In genomic region chr5:118937393-118938061, GRCh38 we compare ENCODE assay signal across 1 cellular context.
TF ChIP-seq lines count a peak whose summit lies in the region.

No MANE protein-coding gene starts in this region.

TF ChIP-seq in HepG2, 621 proteins besides CTCF, POLR2A, EP300 and RAD21 (continued from another document):
- TF ChIP-seq BCLAF1 (IDR thresholded peaks at IDR 0.05) (no peak), CBFB (CRISPR knock-in tag; IDR thresholded peaks at IDR 0.05) (peak; percentile 31; the same call in 1 of the 2 replicates), FOXA1 (IDR thresholded peaks at IDR 0.05) (no peak), FOXA1 (CRISPR knock-in tag; IDR thresholded peaks at IDR 0.05) (peak; percentile 42), CREB1 (IDR thresholded peaks at IDR 0.05) (no peak), CREB1 (CRISPR knock-in tag; IDR thresholded peaks at IDR 0.05) (no peak), PAXIP1 (CRISPR knock-in tag; conservative IDR thresholded peaks at IDR 0.05) (no peak), ZNF143 (CRISPR knock-in tag; IDR thresholded peaks at IDR 0.05) (no peak), NR2F6 (IDR thresholded peaks at IDR 0.05) (no peak), NR2F6 (CRISPR knock-in tag; IDR thresholded peaks at IDR 0.05) (no peak), THYN1 (CRISPR knock-in tag; IDR thresholded peaks at IDR 0.05; ENCODE audit: borderline replicate concordance, low read depth) (no peak), KLF11 (CRISPR knock-in tag; IDR thresholded peaks at IDR 0.05) (no peak), HDAC6 (IDR thresholded peaks at IDR 0.05; ENCODE audit: low read depth, low read length) (no peak), NFYC (CRISPR knock-in tag; IDR thresholded peaks at IDR 0.05) (no peak), NR1H2 (CRISPR knock-in tag; IDR thresholded peaks at IDR 0.05; ENCODE audit: borderline replicate concordance, low read depth) (no peak), SOX13 (IDR thresholded peaks at IDR 0.05) (no peak), SOX13 (CRISPR knock-in tag; conservative IDR thresholded peaks at IDR 0.05 in 1 of 2, IDR thresholded peaks at IDR 0.05 in 1 of 2) (peak in 1 of 2 experiments; percentile 85; a peak in 2 of 4 replicates), ZNF3 (CRISPR knock-in tag; IDR thresholded peaks at IDR 0.05) (no peak), PCBP1 (IDR thresholded peaks at IDR 0.05; ENCODE audit: borderline replicate concordance, low read depth, low read length) (no peak), KLF6 (CRISPR knock-in tag; IDR thresholded peaks at IDR 0.05) (no peak), ZNF17 (CRISPR knock-in tag; IDR thresholded peaks at IDR 0.05) (no peak), ZNF672 (CRISPR knock-in tag; IDR thresholded peaks at IDR 0.05) (no peak)
- TF ChIP-seq, protein P1, sequence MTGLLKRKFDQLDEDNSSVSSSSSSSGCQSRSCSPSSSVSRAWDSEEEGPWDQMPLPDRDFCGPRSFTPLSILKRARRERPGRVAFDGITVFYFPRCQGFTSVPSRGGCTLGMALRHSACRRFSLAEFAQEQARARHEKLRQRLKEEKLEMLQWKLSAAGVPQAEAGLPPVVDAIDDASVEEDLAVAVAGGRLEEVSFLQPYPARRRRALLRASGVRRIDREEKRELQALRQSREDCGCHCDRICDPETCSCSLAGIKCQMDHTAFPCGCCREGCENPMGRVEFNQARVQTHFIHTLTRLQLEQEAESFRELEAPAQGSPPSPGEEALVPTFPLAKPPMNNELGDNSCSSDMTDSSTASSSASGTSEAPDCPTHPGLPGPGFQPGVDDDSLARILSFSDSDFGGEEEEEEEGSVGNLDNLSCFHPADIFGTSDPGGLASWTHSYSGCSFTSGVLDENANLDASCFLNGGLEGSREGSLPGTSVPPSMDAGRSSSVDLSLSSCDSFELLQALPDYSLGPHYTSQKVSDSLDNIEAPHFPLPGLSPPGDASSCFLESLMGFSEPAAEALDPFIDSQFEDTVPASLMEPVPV (CRISPR knock-in tag; IDR thresholded peaks at IDR 0.05): no peak
TF ChIP-seq in HepG2: peak in this region for 3.
